ENCODE assay signal across 1 cellular context in the genomic region with DNA sequence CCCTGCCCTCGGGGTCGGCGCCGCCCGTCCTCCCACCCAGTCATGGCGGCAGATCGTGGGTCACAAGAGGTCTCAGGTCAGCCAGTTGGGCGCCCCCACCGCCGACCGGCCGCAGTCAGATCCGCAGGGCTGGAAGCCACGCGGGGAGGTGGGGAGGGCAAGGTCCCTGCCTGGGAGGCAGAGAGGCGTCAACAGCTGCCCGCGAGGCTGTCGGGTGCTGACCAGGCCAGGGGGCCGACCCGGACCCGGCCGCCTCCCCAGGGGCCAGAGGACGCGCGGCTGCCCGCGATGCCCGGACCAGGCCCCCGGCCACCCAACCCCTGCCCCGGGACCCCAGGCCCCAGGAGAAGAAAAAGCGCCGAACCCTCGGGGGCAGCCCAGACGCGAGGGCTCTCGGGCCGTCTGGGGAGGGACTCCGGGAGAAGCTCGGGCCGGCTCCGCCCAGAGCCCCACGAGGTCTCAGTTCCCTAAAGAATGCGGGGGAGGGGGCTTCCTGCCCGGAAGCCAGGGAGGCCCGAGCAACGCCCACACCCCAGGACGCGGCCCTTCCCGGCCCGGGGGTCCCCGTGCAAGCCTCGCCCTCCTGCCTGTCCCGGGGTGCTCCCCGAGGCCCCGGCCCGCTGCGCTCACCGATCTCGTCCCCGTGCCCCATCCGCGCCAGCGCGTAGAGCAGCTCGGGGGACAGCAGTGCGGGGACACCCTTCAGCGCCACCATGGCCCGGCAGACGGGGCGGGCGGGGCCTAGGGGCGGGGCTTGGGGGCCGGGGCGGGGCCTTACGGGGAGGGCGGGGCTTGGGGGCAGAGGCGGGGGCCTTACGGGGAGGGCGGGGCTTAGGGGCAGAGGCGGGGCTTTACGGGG.
TF ChIP-seq lines count a peak whose summit lies in the region.

A gene with protein sequence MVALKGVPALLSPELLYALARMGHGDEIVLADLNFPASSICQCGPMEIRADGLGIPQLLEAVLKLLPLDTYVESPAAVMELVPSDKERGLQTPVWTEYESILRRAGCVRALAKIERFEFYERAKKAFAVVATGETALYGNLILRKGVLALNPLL (minus strand): TSS at position 727 of the 859 bp plus-strand sequence. CDS start 12 bp downstream, at position 715.

TF ChIP-seq in GM12878, 131 proteins besides CTCF, POLR2A, EP300 and RAD21 (continued from another document and continues in another):
- TF ChIP-seq, protein P1, sequence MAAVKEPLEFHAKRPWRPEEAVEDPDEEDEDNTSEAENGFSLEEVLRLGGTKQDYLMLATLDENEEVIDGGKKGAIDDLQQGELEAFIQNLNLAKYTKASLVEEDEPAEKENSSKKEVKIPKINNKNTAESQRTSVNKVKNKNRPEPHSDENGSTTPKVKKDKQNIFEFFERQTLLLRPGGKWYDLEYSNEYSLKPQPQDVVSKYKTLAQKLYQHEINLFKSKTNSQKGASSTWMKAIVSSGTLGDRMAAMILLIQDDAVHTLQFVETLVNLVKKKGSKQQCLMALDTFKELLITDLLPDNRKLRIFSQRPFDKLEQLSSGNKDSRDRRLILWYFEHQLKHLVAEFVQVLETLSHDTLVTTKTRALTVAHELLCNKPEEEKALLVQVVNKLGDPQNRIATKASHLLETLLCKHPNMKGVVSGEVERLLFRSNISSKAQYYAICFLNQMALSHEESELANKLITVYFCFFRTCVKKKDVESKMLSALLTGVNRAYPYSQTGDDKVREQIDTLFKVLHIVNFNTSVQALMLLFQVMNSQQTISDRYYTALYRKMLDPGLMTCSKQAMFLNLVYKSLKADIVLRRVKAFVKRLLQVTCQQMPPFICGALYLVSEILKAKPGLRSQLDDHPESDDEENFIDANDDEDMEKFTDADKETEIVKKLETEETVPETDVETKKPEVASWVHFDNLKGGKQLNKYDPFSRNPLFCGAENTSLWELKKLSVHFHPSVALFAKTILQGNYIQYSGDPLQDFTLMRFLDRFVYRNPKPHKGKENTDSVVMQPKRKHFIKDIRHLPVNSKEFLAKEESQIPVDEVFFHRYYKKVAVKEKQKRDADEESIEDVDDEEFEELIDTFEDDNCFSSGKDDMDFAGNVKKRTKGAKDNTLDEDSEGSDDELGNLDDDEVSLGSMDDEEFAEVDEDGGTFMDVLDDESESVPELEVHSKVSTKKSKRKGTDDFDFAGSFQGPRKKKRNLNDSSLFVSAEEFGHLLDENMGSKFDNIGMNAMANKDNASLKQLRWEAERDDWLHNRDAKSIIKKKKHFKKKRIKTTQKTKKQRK (IDR thresholded peaks at IDR 0.05; ENCODE audit: low read depth, low read length): no peak
- TF ChIP-seq, protein P2, sequence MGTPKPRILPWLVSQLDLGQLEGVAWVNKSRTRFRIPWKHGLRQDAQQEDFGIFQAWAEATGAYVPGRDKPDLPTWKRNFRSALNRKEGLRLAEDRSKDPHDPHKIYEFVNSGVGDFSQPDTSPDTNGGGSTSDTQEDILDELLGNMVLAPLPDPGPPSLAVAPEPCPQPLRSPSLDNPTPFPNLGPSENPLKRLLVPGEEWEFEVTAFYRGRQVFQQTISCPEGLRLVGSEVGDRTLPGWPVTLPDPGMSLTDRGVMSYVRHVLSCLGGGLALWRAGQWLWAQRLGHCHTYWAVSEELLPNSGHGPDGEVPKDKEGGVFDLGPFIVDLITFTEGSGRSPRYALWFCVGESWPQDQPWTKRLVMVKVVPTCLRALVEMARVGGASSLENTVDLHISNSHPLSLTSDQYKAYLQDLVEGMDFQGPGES (IDR thresholded peaks at IDR 0.05): no peak
- TF ChIP-seq, protein P3, sequence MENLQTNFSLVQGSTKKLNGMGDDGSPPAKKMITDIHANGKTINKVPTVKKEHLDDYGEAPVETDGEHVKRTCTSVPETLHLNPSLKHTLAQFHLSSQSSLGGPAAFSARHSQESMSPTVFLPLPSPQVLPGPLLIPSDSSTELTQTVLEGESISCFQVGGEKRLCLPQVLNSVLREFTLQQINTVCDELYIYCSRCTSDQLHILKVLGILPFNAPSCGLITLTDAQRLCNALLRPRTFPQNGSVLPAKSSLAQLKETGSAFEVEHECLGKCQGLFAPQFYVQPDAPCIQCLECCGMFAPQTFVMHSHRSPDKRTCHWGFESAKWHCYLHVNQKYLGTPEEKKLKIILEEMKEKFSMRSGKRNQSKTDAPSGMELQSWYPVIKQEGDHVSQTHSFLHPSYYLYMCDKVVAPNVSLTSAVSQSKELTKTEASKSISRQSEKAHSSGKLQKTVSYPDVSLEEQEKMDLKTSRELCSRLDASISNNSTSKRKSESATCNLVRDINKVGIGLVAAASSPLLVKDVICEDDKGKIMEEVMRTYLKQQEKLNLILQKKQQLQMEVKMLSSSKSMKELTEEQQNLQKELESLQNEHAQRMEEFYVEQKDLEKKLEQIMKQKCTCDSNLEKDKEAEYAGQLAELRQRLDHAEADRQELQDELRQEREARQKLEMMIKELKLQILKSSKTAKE (IDR thresholded peaks at IDR 0.05; ENCODE audit: low read depth, poor library complexity, severe bottlenecking): no peak
- TF ChIP-seq IRF4 (IDR thresholded peaks at IDR 0.05; ENCODE audit: low read depth, low read length) (no peak), GATAD2B (conservative IDR thresholded peaks at IDR 0.05; ENCODE audit: low read depth) (peak; percentile 83), POLR2AphosphoS5 (IDR thresholded peaks at IDR 0.05; ENCODE audit: low read length) (peak; percentile 49; the same call in 1 of the 2 replicates), KLF5 (IDR thresholded peaks at IDR 0.05; ENCODE audit: partially characterized antibody) (no peak), CREM (IDR thresholded peaks at IDR 0.05; ENCODE audit: low read depth) (peak; percentile 32; the same call in 1 of the 2 replicates), YY1 (IDR thresholded peaks at IDR 0.05; ENCODE audit: low read depth, low read length) (peak; percentile 47; the same call in 1 of the 2 replicates), NR2F1 (conservative IDR thresholded peaks at IDR 0.05) (peak; percentile 83), SIN3A (IDR thresholded peaks at IDR 0.05; ENCODE audit: low read depth, low read length) (no peak), DPF2 (IDR thresholded peaks at IDR 0.05) (peak; percentile 80), TARDBP (IDR thresholded peaks at IDR 0.05; ENCODE audit: borderline replicate concordance) (no peak), SIX5 (IDR thresholded peaks at IDR 0.05; ENCODE audit: low read depth, low read length, severe bottlenecking) (no peak), CHD1 (IDR thresholded peaks at IDR 0.05; ENCODE audit: low read depth, low read length) (0 out of 2 replicates have a peak, but pooled peaks have one; percentile 21), ETV6 (conservative IDR thresholded peaks at IDR 0.05 in 1 of 2, IDR thresholded peaks at IDR 0.05 in 1 of 2; ENCODE audit: borderline replicate concordance in 1 of 2, low read depth in 1 of 2) (no peak), CBX5 (IDR thresholded peaks at IDR 0.05; ENCODE audit: low read depth) (no peak), SMC3 (IDR thresholded peaks at IDR 0.05; ENCODE audit: borderline replicate concordance, low read length) (no peak), TCF12 (IDR thresholded peaks at IDR 0.05; ENCODE audit: low read depth, low read length) (0 out of 2 replicates have a peak, but pooled peaks have one; percentile 23), MEF2A (IDR thresholded peaks at IDR 0.05; ENCODE audit: insufficient read depth, low read depth, low read length) (0 out of 2 replicates have a peak, but pooled peaks have one; percentile 31), HCFC1 (IDR thresholded peaks at IDR 0.05; ENCODE audit: low read length) (0 out of 2 replicates have a peak, but pooled peaks have one; percentile 40), POLR2AphosphoS2 (IDR thresholded peaks at IDR 0.05; ENCODE audit: low read depth, low read length) (no peak), PAX5 (IDR thresholded peaks at IDR 0.05; ENCODE audit: borderline replicate concordance, low read depth, low read length) (peak; percentile 42; the same call in 1 of the 2 replicates), SREBF2 (IDR thresholded peaks at IDR 0.05; ENCODE audit: low read length) (no peak)
- TF ChIP-seq, protein P4, sequence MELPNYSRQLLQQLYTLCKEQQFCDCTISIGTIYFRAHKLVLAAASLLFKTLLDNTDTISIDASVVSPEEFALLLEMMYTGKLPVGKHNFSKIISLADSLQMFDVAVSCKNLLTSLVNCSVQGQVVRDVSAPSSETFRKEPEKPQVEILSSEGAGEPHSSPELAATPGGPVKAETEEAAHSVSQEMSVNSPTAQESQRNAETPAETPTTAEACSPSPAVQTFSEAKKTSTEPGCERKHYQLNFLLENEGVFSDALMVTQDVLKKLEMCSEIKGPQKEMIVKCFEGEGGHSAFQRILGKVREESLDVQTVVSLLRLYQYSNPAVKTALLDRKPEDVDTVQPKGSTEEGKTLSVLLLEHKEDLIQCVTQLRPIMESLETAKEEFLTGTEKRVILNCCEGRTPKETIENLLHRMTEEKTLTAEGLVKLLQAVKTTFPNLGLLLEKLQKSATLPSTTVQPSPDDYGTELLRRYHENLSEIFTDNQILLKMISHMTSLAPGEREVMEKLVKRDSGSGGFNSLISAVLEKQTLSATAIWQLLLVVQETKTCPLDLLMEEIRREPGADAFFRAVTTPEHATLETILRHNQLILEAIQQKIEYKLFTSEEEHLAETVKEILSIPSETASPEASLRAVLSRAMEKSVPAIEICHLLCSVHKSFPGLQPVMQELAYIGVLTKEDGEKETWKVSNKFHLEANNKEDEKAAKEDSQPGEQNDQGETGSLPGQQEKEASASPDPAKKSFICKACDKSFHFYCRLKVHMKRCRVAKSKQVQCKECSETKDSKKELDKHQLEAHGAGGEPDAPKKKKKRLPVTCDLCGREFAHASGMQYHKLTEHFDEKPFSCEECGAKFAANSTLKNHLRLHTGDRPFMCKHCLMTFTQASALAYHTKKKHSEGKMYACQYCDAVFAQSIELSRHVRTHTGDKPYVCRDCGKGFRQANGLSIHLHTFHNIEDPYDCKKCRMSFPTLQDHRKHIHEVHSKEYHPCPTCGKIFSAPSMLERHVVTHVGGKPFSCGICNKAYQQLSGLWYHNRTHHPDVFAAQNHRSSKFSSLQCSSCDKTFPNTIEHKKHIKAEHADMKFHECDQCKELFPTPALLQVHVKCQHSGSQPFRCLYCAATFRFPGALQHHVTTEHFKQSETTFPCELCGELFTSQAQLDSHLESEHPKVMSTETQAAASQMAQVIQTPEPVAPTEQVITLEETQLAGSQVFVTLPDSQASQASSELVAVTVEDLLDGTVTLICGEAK (IDR thresholded peaks at IDR 0.05; ENCODE audit: borderline replicate concordance): peak; percentile 59; the same call in 1 of the 2 replicates
- TF ChIP-seq, protein P5, sequence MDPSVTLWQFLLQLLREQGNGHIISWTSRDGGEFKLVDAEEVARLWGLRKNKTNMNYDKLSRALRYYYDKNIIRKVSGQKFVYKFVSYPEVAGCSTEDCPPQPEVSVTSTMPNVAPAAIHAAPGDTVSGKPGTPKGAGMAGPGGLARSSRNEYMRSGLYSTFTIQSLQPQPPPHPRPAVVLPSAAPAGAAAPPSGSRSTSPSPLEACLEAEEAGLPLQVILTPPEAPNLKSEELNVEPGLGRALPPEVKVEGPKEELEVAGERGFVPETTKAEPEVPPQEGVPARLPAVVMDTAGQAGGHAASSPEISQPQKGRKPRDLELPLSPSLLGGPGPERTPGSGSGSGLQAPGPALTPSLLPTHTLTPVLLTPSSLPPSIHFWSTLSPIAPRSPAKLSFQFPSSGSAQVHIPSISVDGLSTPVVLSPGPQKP (IDR thresholded peaks at IDR 0.05; ENCODE audit: low read depth, low read length): peak; percentile 49; the same call in 1 of the 2 replicates
- TF ChIP-seq, protein P6, sequence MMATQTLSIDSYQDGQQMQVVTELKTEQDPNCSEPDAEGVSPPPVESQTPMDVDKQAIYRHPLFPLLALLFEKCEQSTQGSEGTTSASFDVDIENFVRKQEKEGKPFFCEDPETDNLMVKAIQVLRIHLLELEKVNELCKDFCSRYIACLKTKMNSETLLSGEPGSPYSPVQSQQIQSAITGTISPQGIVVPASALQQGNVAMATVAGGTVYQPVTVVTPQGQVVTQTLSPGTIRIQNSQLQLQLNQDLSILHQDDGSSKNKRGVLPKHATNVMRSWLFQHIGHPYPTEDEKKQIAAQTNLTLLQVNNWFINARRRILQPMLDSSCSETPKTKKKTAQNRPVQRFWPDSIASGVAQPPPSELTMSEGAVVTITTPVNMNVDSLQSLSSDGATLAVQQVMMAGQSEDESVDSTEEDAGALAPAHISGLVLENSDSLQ (IDR thresholded peaks at IDR 0.05): no peak
- TF ChIP-seq, protein P7, sequence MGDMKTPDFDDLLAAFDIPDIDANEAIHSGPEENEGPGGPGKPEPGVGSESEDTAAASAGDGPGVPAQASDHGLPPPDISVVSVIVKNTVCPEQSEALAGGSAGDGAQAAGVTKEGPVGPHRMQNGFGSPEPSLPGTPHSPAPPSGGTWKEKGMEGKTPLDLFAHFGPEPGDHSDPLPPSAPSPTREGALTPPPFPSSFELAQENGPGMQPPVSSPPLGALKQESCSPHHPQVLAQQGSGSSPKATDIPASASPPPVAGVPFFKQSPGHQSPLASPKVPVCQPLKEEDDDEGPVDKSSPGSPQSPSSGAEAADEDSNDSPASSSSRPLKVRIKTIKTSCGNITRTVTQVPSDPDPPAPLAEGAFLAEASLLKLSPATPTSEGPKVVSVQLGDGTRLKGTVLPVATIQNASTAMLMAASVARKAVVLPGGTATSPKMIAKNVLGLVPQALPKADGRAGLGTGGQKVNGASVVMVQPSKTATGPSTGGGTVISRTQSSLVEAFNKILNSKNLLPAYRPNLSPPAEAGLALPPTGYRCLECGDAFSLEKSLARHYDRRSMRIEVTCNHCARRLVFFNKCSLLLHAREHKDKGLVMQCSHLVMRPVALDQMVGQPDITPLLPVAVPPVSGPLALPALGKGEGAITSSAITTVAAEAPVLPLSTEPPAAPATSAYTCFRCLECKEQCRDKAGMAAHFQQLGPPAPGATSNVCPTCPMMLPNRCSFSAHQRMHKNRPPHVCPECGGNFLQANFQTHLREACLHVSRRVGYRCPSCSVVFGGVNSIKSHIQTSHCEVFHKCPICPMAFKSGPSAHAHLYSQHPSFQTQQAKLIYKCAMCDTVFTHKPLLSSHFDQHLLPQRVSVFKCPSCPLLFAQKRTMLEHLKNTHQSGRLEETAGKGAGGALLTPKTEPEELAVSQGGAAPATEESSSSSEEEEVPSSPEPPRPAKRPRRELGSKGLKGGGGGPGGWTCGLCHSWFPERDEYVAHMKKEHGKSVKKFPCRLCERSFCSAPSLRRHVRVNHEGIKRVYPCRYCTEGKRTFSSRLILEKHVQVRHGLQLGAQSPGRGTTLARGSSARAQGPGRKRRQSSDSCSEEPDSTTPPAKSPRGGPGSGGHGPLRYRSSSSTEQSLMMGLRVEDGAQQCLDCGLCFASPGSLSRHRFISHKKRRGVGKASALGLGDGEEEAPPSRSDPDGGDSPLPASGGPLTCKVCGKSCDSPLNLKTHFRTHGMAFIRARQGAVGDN (IDR thresholded peaks at IDR 0.05): peak; percentile 10; the same call in 1 of the 2 replicates
